Comparison of ENCODE assay signal across 2 cellular contexts in the genomic region with DNA sequence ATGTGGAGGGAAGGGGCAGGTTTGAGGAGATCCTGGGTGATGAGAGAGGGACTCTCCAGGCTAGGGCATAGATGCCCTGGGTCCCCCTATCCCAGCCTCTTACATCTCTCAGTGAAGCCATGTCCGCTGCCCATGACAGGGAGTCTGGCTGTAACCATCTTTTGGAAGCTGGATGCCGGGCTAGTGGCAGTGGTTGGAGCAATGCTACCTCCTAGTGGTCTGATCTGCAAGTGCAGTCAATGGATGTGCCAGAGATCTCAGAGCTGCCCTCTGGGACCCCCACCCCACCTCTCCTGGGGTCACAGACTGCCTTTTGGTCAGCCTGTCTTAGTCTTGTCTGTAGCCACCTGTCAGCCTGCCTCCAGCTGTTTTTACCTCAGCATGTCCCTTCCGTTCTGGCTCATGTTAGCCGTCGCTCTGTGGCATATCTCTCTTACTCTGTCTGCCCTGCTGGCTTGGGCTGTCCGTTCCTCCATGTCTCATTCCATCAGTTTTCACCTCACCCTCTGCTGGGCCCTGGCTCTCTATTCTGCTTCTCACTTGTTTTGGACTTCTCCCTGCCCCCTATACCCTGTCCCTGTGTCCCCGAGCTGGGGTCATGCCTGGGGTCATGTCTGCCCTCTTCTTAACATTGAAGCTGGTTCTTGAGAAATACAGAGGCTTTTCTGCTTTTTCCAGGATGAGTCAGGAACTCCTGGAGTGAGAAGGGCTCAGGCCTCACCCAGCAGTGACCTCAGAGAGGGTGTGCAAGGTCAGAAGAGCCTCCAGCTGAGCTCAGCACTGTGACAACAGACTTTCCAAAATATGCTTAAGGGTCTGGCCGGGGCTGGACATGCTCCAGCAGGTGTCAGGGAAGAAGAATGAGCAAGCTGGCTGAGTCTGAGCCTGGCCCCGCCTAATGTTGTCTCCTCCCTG.
TF ChIP-seq lines count a peak whose summit lies in the region.

No MANE protein-coding gene starts in this region.

TF ChIP-seq in GM23338, 12 proteins besides CTCF, POLR2A, EP300 and RAD21:
- TF ChIP-seq, protein P1, sequence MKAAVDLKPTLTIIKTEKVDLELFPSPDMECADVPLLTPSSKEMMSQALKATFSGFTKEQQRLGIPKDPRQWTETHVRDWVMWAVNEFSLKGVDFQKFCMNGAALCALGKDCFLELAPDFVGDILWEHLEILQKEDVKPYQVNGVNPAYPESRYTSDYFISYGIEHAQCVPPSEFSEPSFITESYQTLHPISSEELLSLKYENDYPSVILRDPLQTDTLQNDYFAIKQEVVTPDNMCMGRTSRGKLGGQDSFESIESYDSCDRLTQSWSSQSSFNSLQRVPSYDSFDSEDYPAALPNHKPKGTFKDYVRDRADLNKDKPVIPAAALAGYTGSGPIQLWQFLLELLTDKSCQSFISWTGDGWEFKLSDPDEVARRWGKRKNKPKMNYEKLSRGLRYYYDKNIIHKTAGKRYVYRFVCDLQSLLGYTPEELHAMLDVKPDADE (IDR thresholded peaks at IDR 0.05) = no peak
- TF ChIP-seq EZH2phosphoT487 (IDR thresholded peaks at IDR 0.05; ENCODE audit: unreplicated experiment) = no peak

TF ChIP-seq in H1, 55 proteins besides CTCF, POLR2A, EP300 and RAD21:
- TF ChIP-seq TEAD4 (IDR thresholded peaks at IDR 0.05; ENCODE audit: low read depth, low read length) (0 out of 2 replicates have a peak, but pooled peaks have one; percentile 19), HDAC6 (IDR thresholded peaks at IDR 0.05; ENCODE audit: low read depth, low read length) (no peak), YY1 (IDR thresholded peaks at IDR 0.05; ENCODE audit: low read depth, low read length) (peak; percentile 61; the same call in 1 of the 2 replicates), SIN3A (conservative IDR thresholded peaks at IDR 0.05 in 1 of 2, IDR thresholded peaks at IDR 0.05 in 1 of 2; ENCODE audit: low read depth in 1 of 2, low read length in 2 of 2) (peak in 1 of 2 experiments; percentile 79; a peak in 1 of 4 replicates)
